Comparison of ENCODE assay signal across 21 cellular contexts in genomic region chr9:16681659-16681990, GRCh38.
"Had no signal": no experiment of that assay in that cellular context is flagged by ENCODE, and none has a peak within 500 bp of the region (broad histone marks: within the 10 kb centered on the region; RNA-seq: fewer than 3 reads in every experiment).

No MANE protein-coding gene starts in this region.

- DNase-seq: activated B cell treated with CpG ODN at 0.5 μM for 24 hours; activated CD4-positive, alpha-beta T cell treated with anti-CD3 and anti-CD28 coated beads, Interleukin-2, amount 10 ng/mL, durations not matched to agents 24 days and 14 days; activated CD8-positive, alpha-beta memory T cell treated with anti-CD3 and anti-CD28 coated beads for 24 hours; activated naive CD4-positive, alpha-beta T cell treated with anti-CD3 and anti-CD28 coated beads, Interleukin-2, amount 10 ng/mL, durations not matched to agents 7 days and 5 days; activated T-cell treated with anti-CD3 and anti-CD28 coated beads for 4 hours; adrenal gland; effector memory CD8-positive, alpha-beta T cell; left colon; naive thymus-derived CD4-positive, alpha-beta T cell; right lobe of liver; spleen; stimulated activated CD4-positive, alpha-beta T cell treated with anti-CD3 and anti-CD28 coated beads, Interleukin-1b, Interleukin-23, amount 100 ng/mL, for 48 hours; T-helper 2 cell had no signal

- H3K4me1 Mint-ChIP-seq: activated B cell treated with CpG ODN at 0.5 μM for 24 hours; activated CD4-positive, alpha-beta T cell treated with anti-CD3 and anti-CD28 coated beads, Interleukin-2, amount 10 ng/mL, durations not matched to agents 24 days and 14 days; activated naive CD4-positive, alpha-beta T cell treated with anti-CD3 and anti-CD28 coated beads, Interleukin-2, amount 10 ng/mL, durations not matched to agents 7 days and 5 days; central memory CD8-positive, alpha-beta T cell; naive thymus-derived CD4-positive, alpha-beta T cell; stimulated activated memory B cell treated with anti-CD40 and anti-IgM and Interleukin-4, amounts not matched to agents 10 μg/mL and 1 μg/mL and 100 μg/mL, for 72 hours had no signal

- H3K4me3 ChIP-seq: adrenal gland, lung, right lobe of liver, spleen had no signal

- H3K36me3 ChIP-seq: adrenal gland, right lobe of liver, spleen had no signal

- H3K27me3 Mint-ChIP-seq: activated B cell treated with CpG ODN at 0.5 μM for 24 hours; activated CD4-positive, alpha-beta T cell treated with anti-CD3 and anti-CD28 coated beads, Interleukin-2, amount 10 ng/mL, durations not matched to agents 24 days and 14 days; activated naive CD4-positive, alpha-beta T cell treated with anti-CD3 and anti-CD28 coated beads, Interleukin-2, amount 10 ng/mL, durations not matched to agents 7 days and 5 days; central memory CD8-positive, alpha-beta T cell; effector memory CD8-positive, alpha-beta T cell; naive thymus-derived CD4-positive, alpha-beta T cell; stimulated activated memory B cell treated with anti-CD40 and anti-IgM and Interleukin-4, amounts not matched to agents 10 μg/mL and 1 μg/mL and 100 μg/mL, for 72 hours had no signal

- H3K27me3 ChIP-seq: adrenal gland, right lobe of liver, spleen had no signal

- H3K9me3 ChIP-seq: adrenal gland, right lobe of liver, spleen had no signal

- H3K4me1 ChIP-seq: adrenal gland, right lobe of liver, spleen had no signal

- H3K9me3 Mint-ChIP-seq: activated CD4-positive, alpha-beta T cell treated with anti-CD3 and anti-CD28 coated beads, Interleukin-2, amount 10 ng/mL, durations not matched to agents 24 days and 14 days; activated T-helper 2 cell treated with anti-CD3 and anti-CD28 coated beads, Interferon-gamma antibody, Interleukin-2, Interleukin-4, amounts not matched to agents 10 μg/mL and 5 μg/mL and 100 μg/mL, durations not matched to agents 14 hours and 24 hours and 36 hours; dendritic cell treated with granulocyte-macrophage colony-stimulating factor and Interleukin-4, amounts not matched to agents 40 ng/mL and 50 ng/mL, for 4 days had no signal

- H3K27ac Mint-ChIP-seq: activated B cell treated with CpG ODN at 0.5 μM for 24 hours; activated CD4-positive, alpha-beta T cell treated with anti-CD3 and anti-CD28 coated beads, Interleukin-2, amount 10 ng/mL, durations not matched to agents 24 days and 14 days; activated naive CD4-positive, alpha-beta T cell treated with anti-CD3 and anti-CD28 coated beads, Interleukin-2, amount 10 ng/mL, durations not matched to agents 7 days and 5 days; activated T-helper 2 cell treated with anti-CD3 and anti-CD28 coated beads, Interferon-gamma antibody, Interleukin-2, Interleukin-4, amounts not matched to agents 10 μg/mL and 5 μg/mL and 100 μg/mL, durations not matched to agents 14 hours and 24 hours and 36 hours; dendritic cell treated with granulocyte-macrophage colony-stimulating factor and Interleukin-4, amounts not matched to agents 40 ng/mL and 50 ng/mL, for 4 days; effector memory CD8-positive, alpha-beta T cell; naive thymus-derived CD4-positive, alpha-beta T cell; progenitor cell of endocrine pancreas; stimulated activated memory B cell treated with anti-CD40 and anti-IgM and Interleukin-4, amounts not matched to agents 10 μg/mL and 1 μg/mL and 100 μg/mL, for 72 hours had no signal

- H3K36me3 Mint-ChIP-seq: activated naive CD4-positive, alpha-beta T cell treated with anti-CD3 and anti-CD28 coated beads, Interleukin-2, amount 10 ng/mL, durations not matched to agents 7 days and 5 days; brain; naive thymus-derived CD4-positive, alpha-beta T cell; stimulated activated memory B cell treated with anti-CD40 and anti-IgM and Interleukin-4, amounts not matched to agents 10 μg/mL and 1 μg/mL and 100 μg/mL, for 72 hours had no signal

- H3K4me3 Mint-ChIP-seq: activated B cell treated with CpG ODN at 0.5 μM for 24 hours; activated CD4-positive, alpha-beta T cell treated with anti-CD3 and anti-CD28 coated beads, Interleukin-2, amount 10 ng/mL, durations not matched to agents 24 days and 14 days; activated naive CD4-positive, alpha-beta T cell treated with anti-CD3 and anti-CD28 coated beads, Interleukin-2, amount 10 ng/mL, durations not matched to agents 7 days and 5 days; central memory CD8-positive, alpha-beta T cell; dendritic cell treated with granulocyte-macrophage colony-stimulating factor and Interleukin-4, amounts not matched to agents 40 ng/mL and 50 ng/mL, for 4 days; effector memory CD8-positive, alpha-beta T cell; naive thymus-derived CD4-positive, alpha-beta T cell; stimulated activated memory B cell treated with anti-CD40 and anti-IgM and Interleukin-4, amounts not matched to agents 10 μg/mL and 1 μg/mL and 100 μg/mL, for 72 hours had no signal

- ATAC-seq: effector memory CD8-positive, alpha-beta T cell; left colon; naive thymus-derived CD4-positive, alpha-beta T cell; right lobe of liver; stimulated activated memory B cell treated with anti-CD40 and anti-IgM and Interleukin-4, amounts not matched to agents 10 μg/mL and 1 μg/mL and 100 μg/mL, for 72 hours had no signal

- H3K27ac ChIP-seq: epithelial cell of prostate, right lobe of liver, spleen had no signal
